In genomic region chr5:57298985-57299491, GRCh38 we compare ENCODE assay signal across 8 cellular contexts.
DNase-seq lines count a peak whose midpoint lies in the region; ATAC-seq, FAIRE-seq and TF ChIP-seq lines count a peak whose summit lies in the region.

No MANE protein-coding gene starts in this region.

- no peaks in the 10 kb centered on the region for H3K9me1 ChIP-seq in endothelial cell of umbilical vein (replicated peaks; ENCODE audit: control insufficient read depth, extremely low read depth, insufficient read depth, low read length)

- BruUV-seq in endothelial cell of umbilical vein (replicated peaks; lab: Mats Ljungman, UMichigan): no TSS peak

- no peak overlapping the region for H3K9ac ChIP-seq in endothelial cell of umbilical vein (replicated peaks; ENCODE audit: extremely low read depth, insufficient read depth, low read length)
- H3K9ac ChIP-seq in mucosa of stomach (ENCODE audit: low read length): peak overlapping the region; percentile 18
- H3K9ac ChIP-seq in stomach smooth muscle (ENCODE audit: low read length in 2 of 2): peak overlapping the region; percentile 47 to 49

- H3K4me1 Mint-ChIP-seq in activated CD8-positive, alpha-beta T cell treated with anti-CD3 and anti-CD28 coated beads, Interleukin-2, amount 10 ng/mL, durations not matched to agents 7 days and 5 days (ENCODE audit: low read depth): peaks cover 13% of the 10 kb centered on the region

- H3K27ac ChIP-seq in endothelial cell of umbilical vein (ENCODE audit: insufficient read depth, low read depth, low read length): peak overlapping the region; percentile 47
- no peak overlapping the region for H3K27ac ChIP-seq in stomach smooth muscle (ENCODE audit: low read length)

- intact Hi-C loops in endothelial cell of umbilical vein (cut with micrococcal nuclease): loop anchor here (1.0 to 5.0 kb wide), 11 partner anchors 84 to 1163 kb away; no protein-coding TSS in a partner anchor

- no peaks in the 10 kb centered on the region for H3K79me2 ChIP-seq in endothelial cell of umbilical vein (ENCODE audit: control insufficient read depth, insufficient read depth, low read length)

- peaks cover 3% of the 10 kb centered on the region for H3K27me3 Mint-ChIP-seq in activated CD8-positive, alpha-beta T cell treated with anti-CD3 and anti-CD28 coated beads, Interleukin-2, amount 10 ng/mL, durations not matched to agents 7 days and 5 days (ENCODE audit: low read depth)

- TF ChIP-seq POLR2A in endothelial cell of umbilical vein (IDR thresholded peaks at IDR 0.05; ENCODE audit: low read depth, low read length): peak; percentile 26

- H3K4me1 ChIP-seq in endothelial cell of umbilical vein (ENCODE audit: control insufficient read depth, extremely low read depth, insufficient read depth, low read length): peaks cover 10% of the 10 kb centered on the region
- peaks cover 11% of the 10 kb centered on the region for H3K4me1 ChIP-seq in mucosa of stomach (ENCODE audit: control insufficient read depth, insufficient read depth, low read length)
- peaks cover 8% of the 10 kb centered on the region for H3K4me1 ChIP-seq in stomach smooth muscle (ENCODE audit: control insufficient read depth, insufficient read depth, low read length)

- peak overlapping the region; percentile 56 for H3K4me3 Mint-ChIP-seq in activated CD8-positive, alpha-beta T cell treated with anti-CD3 and anti-CD28 coated beads, Interleukin-2, amount 10 ng/mL, durations not matched to agents 7 days and 5 days

- H3K9me3 ChIP-seq in endothelial cell of umbilical vein (replicated peaks; ENCODE audit: control insufficient read depth, insufficient read depth, low read length): no peaks in the 10 kb centered on the region
- H3K9me3 ChIP-seq in mucosa of stomach (ENCODE audit: control insufficient read depth, low read length): no peaks in the 10 kb centered on the region
- H3K9me3 ChIP-seq in stomach smooth muscle (ENCODE audit: control insufficient read depth in 2 of 2, low read length in 2 of 2): no peaks in the 10 kb centered on the region

- H3K36me3 ChIP-seq in endothelial cell of umbilical vein (ENCODE audit: control insufficient read depth in 2 of 2, extremely low read depth in 1 of 2, insufficient read depth in 2 of 2, low read length in 2 of 2) (no peaks in the 10 kb centered on the region), mucosa of stomach (ENCODE audit: control insufficient read depth, insufficient read depth, low read length) (no peaks in the 10 kb centered on the region), stomach smooth muscle (ENCODE audit: control insufficient read depth in 2 of 2, insufficient read depth in 2 of 2, low read length in 2 of 2) (no peaks in the 10 kb centered on the region)

- TF ChIP-seq CTCF in endothelial cell of umbilical vein (IDR thresholded peaks at IDR 0.05; ENCODE audit: extremely low read depth in 1 of 2, insufficient read depth in 1 of 2, low read depth in 1 of 2, low read length in 2 of 2): peak; percentile 41 to 42

- H3K27ac Mint-ChIP-seq in activated CD8-positive, alpha-beta T cell treated with anti-CD3 and anti-CD28 coated beads, Interleukin-2, amount 10 ng/mL, durations not matched to agents 7 days and 5 days: no peak overlapping the region

- CTCF ChIA-PET in activated CD8-positive, alpha-beta T cell treated with anti-CD3 and anti-CD28 coated beads, Interleukin-2, amount 10 ng/mL, durations not matched to agents 7 days and 5 days (lab: Charles Lee): interaction anchor here (0.6 to 4.3 kb wide), 13 partner anchors 8 to 1164 kb away, joined by 3 to 121 read pairs (median 5); partner anchors contain the start of gene PLK2
- CTCF ChIA-PET in endothelial cell of umbilical vein (lab: Charles Lee): interaction anchor here (1.0 to 4.5 kb wide), 7 partner anchors 196 to 1162 kb away, joined by 4 to 114 read pairs (median 8); partner anchors contain the start of gene PLK2

- H4K20me1 ChIP-seq in endothelial cell of umbilical vein (replicated peaks; ENCODE audit: control insufficient read depth, extremely low read depth, insufficient read depth, low read length): no peaks in the 10 kb centered on the region

- H3K4me3 ChIP-seq in endothelial cell of umbilical vein (replicated peaks in 1 of 3; ENCODE audit: insufficient read depth in 1 of 3, low read depth in 1 of 3, low read length in 3 of 3) (no peak overlapping the region), mucosa of stomach (ENCODE audit: low read length) (no peak overlapping the region), stomach smooth muscle (ENCODE audit: low read length in 2 of 2) (peak overlapping the region; percentile 66 to 69)

- H2AFZ ChIP-seq in endothelial cell of umbilical vein (ENCODE audit: low read depth, low read length): peak overlapping the region; percentile 69

- FAIRE-seq in endothelial cell of umbilical vein (lab: Jason Lieb, UNC): peak; percentile 88

- no peaks in the 10 kb centered on the region for H3K9me3 Mint-ChIP-seq in activated CD8-positive, alpha-beta T cell treated with anti-CD3 and anti-CD28 coated beads, Interleukin-2, amount 10 ng/mL, durations not matched to agents 7 days and 5 days (ENCODE audit: insufficient read depth)

- POLR2A ChIA-PET in activated CD8-positive, alpha-beta T cell treated with anti-CD3 and anti-CD28 coated beads, Interleukin-2, amount 10 ng/mL, durations not matched to agents 7 days and 5 days (lab: Charles Lee): no interaction called here
- POLR2A ChIA-PET in endothelial cell of umbilical vein (lab: Charles Lee): interaction anchor here (1.5 kb wide), 1 partner anchor 1162 kb away, joined by 17 read pairs; the partner anchor contains the start of gene PLK2

- H3K36me3 Mint-ChIP-seq in activated CD8-positive, alpha-beta T cell treated with anti-CD3 and anti-CD28 coated beads, Interleukin-2, amount 10 ng/mL, durations not matched to agents 7 days and 5 days (ENCODE audit: low read depth): no peaks in the 10 kb centered on the region

- dilution Hi-C loops in endothelial cell of umbilical vein (cut with MboI; ENCODE audit: extremely low pct_ligation_motif_present, low sequenced_read_pairs): no loop called here

- peak; percentile 40 for ATAC-seq in HG02870 (IDR thresholded peaks at IDR 0.05; ENCODE audit: unreplicated experiment)
- peak; percentile 67 for ATAC-seq in activated CD8-positive, alpha-beta T cell treated with anti-CD3 and anti-CD28 coated beads, Interleukin-2, amount 10 ng/mL, durations not matched to agents 7 days and 5 days
- no peak for ATAC-seq in HG02763 (IDR thresholded peaks at IDR 0.05; ENCODE audit: unreplicated experiment)

- H3K4me2 ChIP-seq in endothelial cell of umbilical vein (ENCODE audit: insufficient read depth, low read length): peak overlapping the region; percentile 31

- DNase-seq in Daoy (ENCODE audit: low read depth): peak; percentile 78
- peak; percentile 2 for DNase-seq in NCI-H526 treated with DMSO at 0.1 percent for 48 hours (lab: John Stamatoyannopoulos, UW)
- DNase-seq in activated CD8-positive, alpha-beta T cell treated with anti-CD3 and anti-CD28 coated beads, Interleukin-2, amount 10 ng/mL, durations not matched to agents 7 days and 5 days: peak; percentile 58
- peak; percentile 89 for DNase-seq in endothelial cell of umbilical vein (ENCODE audit: low read depth, low spot score)

- H3K27me3 ChIP-seq in endothelial cell of umbilical vein (ENCODE audit: control insufficient read depth in 2 of 2, insufficient read depth in 2 of 2, low read length in 2 of 2) (no peaks in the 10 kb centered on the region), mucosa of stomach (ENCODE audit: control insufficient read depth, insufficient read depth, low read length) (no peaks in the 10 kb centered on the region), stomach smooth muscle (ENCODE audit: control insufficient read depth in 1 of 2, insufficient read depth in 2 of 2, low read length in 2 of 2) (no peaks in the 10 kb centered on the region)

TF ChIP-seq in endothelial cell of umbilical vein, 7 proteins besides CTCF, POLR2A, EP300 and RAD21:
- TF ChIP-seq, protein P1, sequence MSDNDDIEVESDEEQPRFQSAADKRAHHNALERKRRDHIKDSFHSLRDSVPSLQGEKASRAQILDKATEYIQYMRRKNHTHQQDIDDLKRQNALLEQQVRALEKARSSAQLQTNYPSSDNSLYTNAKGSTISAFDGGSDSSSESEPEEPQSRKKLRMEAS (IDR thresholded peaks at IDR 0.05; ENCODE audit: insufficient read depth, insufficient read length): peak; percentile 72
- TF ChIP-seq JUN (IDR thresholded peaks at IDR 0.05; ENCODE audit: borderline replicate concordance, insufficient read depth, insufficient read length, low read depth): no peak

Comparison
In these comparisons a context has a peak if more than half of its experiments do, and no peak if none do; other contexts are left out.
1. DNase-seq: peak in every context shown above with its lines; median percentile 89 in endothelial cell of umbilical vein; 78 in Daoy; 58 in activated CD8-positive, alpha-beta T cell treated with anti-CD3 and anti-CD28 coated beads, Interleukin-2, amount 10 ng/mL, durations not matched to agents 7 days and 5 days; 2 in NCI-H526 treated with DMSO at 0.1 percent for 48 hours.
2. H3K4me3 ChIP-seq: peak in stomach smooth muscle (2 of 2); none in endothelial cell of umbilical vein (0 of 3) and mucosa of stomach (single experiment).